In the genomic region with DNA sequence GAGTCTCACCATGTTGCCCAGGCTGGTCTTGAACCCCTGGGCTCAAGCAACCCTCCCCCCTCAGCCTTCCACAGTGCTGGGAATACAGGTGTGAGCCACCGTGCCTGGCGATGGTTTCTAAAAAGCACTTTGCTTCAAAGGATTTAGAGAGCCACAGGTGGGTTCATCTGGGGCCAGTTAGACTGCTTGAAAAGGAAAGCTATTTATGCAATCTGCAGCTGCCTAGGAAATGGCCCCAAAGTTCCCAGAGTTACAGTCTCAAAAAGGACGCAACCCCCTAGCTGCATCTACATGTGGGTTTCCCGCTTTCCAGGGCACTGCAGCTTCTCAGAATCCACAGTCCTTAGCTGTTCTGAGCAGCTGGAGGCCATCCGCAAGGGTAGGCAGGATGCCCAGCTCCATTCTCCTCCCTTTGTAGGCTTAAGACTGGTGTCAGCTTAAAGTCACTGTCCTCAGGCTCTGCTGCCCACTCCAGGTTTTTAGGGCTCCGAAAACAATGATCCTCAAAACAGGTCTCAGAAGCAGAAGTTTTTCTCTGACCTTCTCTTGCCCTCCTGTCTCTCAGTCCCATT, we compare ENCODE assay signal across 33 cellular contexts.
"Had no signal": no experiment of that assay in that cellular context is flagged by ENCODE, and none has a peak within 500 bp of the region (broad histone marks: within the 10 kb centered on the region; RNA-seq: fewer than 3 reads in every experiment).

No MANE protein-coding gene starts in this region.

- H3K4me3 Mint-ChIP-seq: activated CD4-positive, alpha-beta memory T cell treated with anti-CD3 and anti-CD28 coated beads, Interleukin-2, amount 10 ng/mL, durations not matched to agents 7 days and 5 days; activated CD4-positive, alpha-beta T cell treated with anti-CD3 and anti-CD28 coated beads, Interleukin-2, amount 10 ng/mL, durations not matched to agents 24 days and 14 days; activated naive CD4-positive, alpha-beta T cell treated with anti-CD3 and anti-CD28 coated beads, Interleukin-2, amount 10 ng/mL, durations not matched to agents 7 days and 5 days; activated naive CD8-positive, alpha-beta T cell treated with anti-CD3 and anti-CD28 coated beads, Interleukin-2, amount 10 ng/mL, durations not matched to agents 7 days and 5 days; activated T-cell treated with anti-CD3 and anti-CD28 coated beads, Interleukin-2, amount 50 U/mL, for 24 hours; brain; stimulated activated memory B cell treated with anti-CD40 and anti-IgM and Interleukin-4, amounts not matched to agents 10 μg/mL and 1 μg/mL and 100 μg/mL, for 72 hours; stimulated activated naive CD8-positive, alpha-beta T cell treated with anti-CD3 and anti-CD28 coated beads, Interleukin-15, amount 100 ng/mL, for 72 hours had no signal

- H3K4me1 ChIP-seq: colonic mucosa, parathyroid adenoma had no signal

- H3K9me3 ChIP-seq: ascending aorta, colonic mucosa, esophagus squamous epithelium, left lung, lower lobe of right lung, mucosa of descending colon, psoas muscle, sigmoid colon, upper lobe of left lung, vagina had no signal

- H3K27me3 ChIP-seq: ascending aorta, cardiac muscle cell, colonic mucosa, esophagus squamous epithelium, sigmoid colon, upper lobe of left lung, vagina had no signal

- H3K36me3 ChIP-seq: ascending aorta, cardiac muscle cell, colonic mucosa, esophagus squamous epithelium, left lung, lower lobe of right lung, sigmoid colon, upper lobe of left lung, vagina had no signal

- H3K27ac ChIP-seq: ascending aorta, cardiac muscle cell, colonic mucosa, epithelial cell of prostate, esophagus squamous epithelium, left lung, lower lobe of right lung, parathyroid adenoma, psoas muscle, sigmoid colon, upper lobe of left lung, vagina had no signal

- H3K4me3 ChIP-seq: ascending aorta, cardiac muscle cell, colonic mucosa, esophagus squamous epithelium, left lung, lower lobe of right lung, mucosa of descending colon, psoas muscle, sigmoid colon, upper lobe of left lung, vagina had no signal

- H3K9ac ChIP-seq: parathyroid adenoma had no signal

- H3K79me2 ChIP-seq: parathyroid adenoma had no signal

- H3K36me3 Mint-ChIP-seq: activated naive CD8-positive, alpha-beta T cell treated with anti-CD3 and anti-CD28 coated beads, Interleukin-2, amount 10 ng/mL, durations not matched to agents 7 days and 5 days; stimulated activated memory B cell treated with anti-CD40 and anti-IgM and Interleukin-4, amounts not matched to agents 10 μg/mL and 1 μg/mL and 100 μg/mL, for 72 hours had no signal

- H2AFZ ChIP-seq: parathyroid adenoma had no signal

- ATAC-seq: left lung; lower lobe of right lung; mucosa of descending colon; psoas muscle; stimulated activated memory B cell treated with anti-CD40 and anti-IgM and Interleukin-4, amounts not matched to agents 10 μg/mL and 1 μg/mL and 100 μg/mL, for 72 hours; stimulated activated naive CD8-positive, alpha-beta T cell treated with anti-CD3 and anti-CD28 coated beads, Interleukin-15, amount 100 ng/mL, for 72 hours had no signal

- DNase-seq: activated CD4-positive, alpha-beta memory T cell treated with anti-CD3 and anti-CD28 coated beads, Interleukin-2, amount 10 ng/mL, durations not matched to agents 7 days and 5 days; activated CD4-positive, alpha-beta T cell treated with anti-CD3 and anti-CD28 coated beads, Interleukin-2, amount 10 ng/mL, durations not matched to agents 24 days and 14 days; activated CD4-positive, CD25-positive, alpha-beta regulatory T cell treated with anti-CD3 and anti-CD28 coated beads, Interleukin-2, amount 50 U/mL, for 72 hours; activated CD8-positive, alpha-beta memory T cell treated with anti-CD3 and anti-CD28 coated beads, Interleukin-2, amount 50 U/mL, for 48 hours; activated gamma-delta T cell; activated naive CD4-positive, alpha-beta T cell treated with anti-CD3 and anti-CD28 coated beads, Interleukin-2, amount 10 ng/mL, durations not matched to agents 7 days and 5 days; activated naive CD8-positive, alpha-beta T cell treated with anti-CD3 and anti-CD28 coated beads, Interleukin-2, amount 10 ng/mL, durations not matched to agents 7 days and 5 days; activated T-cell treated with anti-CD3 and anti-CD28 coated beads, Interleukin-2, amount 50 U/mL, for 24 hours; cerebellar nuclear complex; colonic mucosa; effector CD8-positive, alpha-beta T cell; esophagus squamous epithelium; left lung; lower lobe of right lung; mesendoderm; mucosa of descending colon; nucleus accumbens; psoas muscle; sigmoid colon; small intestine; stimulated activated CD4-positive, alpha-beta T cell treated with anti-CD3 and anti-CD28 coated beads, Interleukin-1b, Interleukin-23, amount 100 ng/mL, for 48 hours; stimulated activated CD4-positive, alpha-beta T cell treated with anti-CD3 and anti-CD28 coated beads, Interleukin-4, amount 100 ng/mL, for 4 hours; stimulated activated CD8-positive, alpha-beta memory T cell treated with anti-CD3 and anti-CD28 coated beads, Interleukin-4, amount 100 ng/mL, for 48 hours; stimulated activated naive CD8-positive, alpha-beta T cell treated with anti-CD3 and anti-CD28 coated beads, Interleukin-15, amount 100 ng/mL, for 72 hours; upper lobe of left lung had no signal

- H3K27ac Mint-ChIP-seq: activated CD4-positive, alpha-beta memory T cell treated with anti-CD3 and anti-CD28 coated beads, Interleukin-2, amount 10 ng/mL, durations not matched to agents 7 days and 5 days; activated CD4-positive, alpha-beta T cell treated with anti-CD3 and anti-CD28 coated beads, Interleukin-2, amount 10 ng/mL, durations not matched to agents 24 days and 14 days; activated naive CD4-positive, alpha-beta T cell treated with anti-CD3 and anti-CD28 coated beads, Interleukin-2, amount 10 ng/mL, durations not matched to agents 7 days and 5 days; activated naive CD8-positive, alpha-beta T cell treated with anti-CD3 and anti-CD28 coated beads, Interleukin-2, amount 10 ng/mL, durations not matched to agents 7 days and 5 days; activated T-cell treated with anti-CD3 and anti-CD28 coated beads, Interleukin-2, amount 50 U/mL, for 24 hours; brain; stimulated activated memory B cell treated with anti-CD40 and anti-IgM and Interleukin-4, amounts not matched to agents 10 μg/mL and 1 μg/mL and 100 μg/mL, for 72 hours; stimulated activated naive CD8-positive, alpha-beta T cell treated with anti-CD3 and anti-CD28 coated beads, Interleukin-15, amount 100 ng/mL, for 72 hours had no signal

- H3K9me3 Mint-ChIP-seq: activated naive CD8-positive, alpha-beta T cell treated with anti-CD3 and anti-CD28 coated beads, Interleukin-2, amount 10 ng/mL, durations not matched to agents 7 days and 5 days; activated T-cell treated with anti-CD3 and anti-CD28 coated beads, Interleukin-2, amount 50 U/mL, for 24 hours; neural crest cell; stimulated activated memory B cell treated with anti-CD40 and anti-IgM and Interleukin-4, amounts not matched to agents 10 μg/mL and 1 μg/mL and 100 μg/mL, for 72 hours; stimulated activated naive CD8-positive, alpha-beta T cell treated with anti-CD3 and anti-CD28 coated beads, Interleukin-15, amount 100 ng/mL, for 72 hours had no signal
